ENCODE assay signal across 1 cellular context in genomic region chrX:13059269-13059668, GRCh38.
TF ChIP-seq lines count a peak whose summit lies in the region.

No MANE protein-coding gene starts in this region.

TF ChIP-seq in IMR-90, 13 proteins besides CTCF, POLR2A, EP300 and RAD21:
- TF ChIP-seq MXI1 (IDR thresholded peaks at IDR 0.05; ENCODE audit: borderline replicate concordance, low read depth, low read length) (no peak), CEBPB (IDR thresholded peaks at IDR 0.05; ENCODE audit: low read depth, low read length) (no peak), RCOR1 (IDR thresholded peaks at IDR 0.05; ENCODE audit: insufficient replicate concordance, low read length) (no peak), SMC3 (IDR thresholded peaks at IDR 0.05; ENCODE audit: low read depth, low read length) (no peak), MAFK (IDR thresholded peaks at IDR 0.05; ENCODE audit: low read depth, low read length) (no peak), RFX5 (IDR thresholded peaks at IDR 0.05; ENCODE audit: low read depth, low read length) (no peak), MAZ (IDR thresholded peaks at IDR 0.05; ENCODE audit: borderline replicate concordance, low read depth, low read length) (no peak), NFE2L2 (IDR thresholded peaks at IDR 0.05; ENCODE audit: low read depth, low read length) (no peak), BHLHE40 (IDR thresholded peaks at IDR 0.05; ENCODE audit: low read depth, low read length) (no peak), FOS (IDR thresholded peaks at IDR 0.05; ENCODE audit: low read depth, low read length) (no peak), CHD1 (IDR thresholded peaks at IDR 0.05; ENCODE audit: low read depth, low read length) (no peak)
- TF ChIP-seq, protein P1, sequence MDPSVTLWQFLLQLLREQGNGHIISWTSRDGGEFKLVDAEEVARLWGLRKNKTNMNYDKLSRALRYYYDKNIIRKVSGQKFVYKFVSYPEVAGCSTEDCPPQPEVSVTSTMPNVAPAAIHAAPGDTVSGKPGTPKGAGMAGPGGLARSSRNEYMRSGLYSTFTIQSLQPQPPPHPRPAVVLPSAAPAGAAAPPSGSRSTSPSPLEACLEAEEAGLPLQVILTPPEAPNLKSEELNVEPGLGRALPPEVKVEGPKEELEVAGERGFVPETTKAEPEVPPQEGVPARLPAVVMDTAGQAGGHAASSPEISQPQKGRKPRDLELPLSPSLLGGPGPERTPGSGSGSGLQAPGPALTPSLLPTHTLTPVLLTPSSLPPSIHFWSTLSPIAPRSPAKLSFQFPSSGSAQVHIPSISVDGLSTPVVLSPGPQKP (IDR thresholded peaks at IDR 0.05; ENCODE audit: borderline replicate concordance, low read depth, low read length): no peak
- TF ChIP-seq, protein P2, sequence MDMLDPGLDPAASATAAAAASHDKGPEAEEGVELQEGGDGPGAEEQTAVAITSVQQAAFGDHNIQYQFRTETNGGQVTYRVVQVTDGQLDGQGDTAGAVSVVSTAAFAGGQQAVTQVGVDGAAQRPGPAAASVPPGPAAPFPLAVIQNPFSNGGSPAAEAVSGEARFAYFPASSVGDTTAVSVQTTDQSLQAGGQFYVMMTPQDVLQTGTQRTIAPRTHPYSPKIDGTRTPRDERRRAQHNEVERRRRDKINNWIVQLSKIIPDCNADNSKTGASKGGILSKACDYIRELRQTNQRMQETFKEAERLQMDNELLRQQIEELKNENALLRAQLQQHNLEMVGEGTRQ (IDR thresholded peaks at IDR 0.05; ENCODE audit: low read depth, low read length): no peak
